8 cellular contexts compared by ENCODE assay signal in the genomic region with DNA sequence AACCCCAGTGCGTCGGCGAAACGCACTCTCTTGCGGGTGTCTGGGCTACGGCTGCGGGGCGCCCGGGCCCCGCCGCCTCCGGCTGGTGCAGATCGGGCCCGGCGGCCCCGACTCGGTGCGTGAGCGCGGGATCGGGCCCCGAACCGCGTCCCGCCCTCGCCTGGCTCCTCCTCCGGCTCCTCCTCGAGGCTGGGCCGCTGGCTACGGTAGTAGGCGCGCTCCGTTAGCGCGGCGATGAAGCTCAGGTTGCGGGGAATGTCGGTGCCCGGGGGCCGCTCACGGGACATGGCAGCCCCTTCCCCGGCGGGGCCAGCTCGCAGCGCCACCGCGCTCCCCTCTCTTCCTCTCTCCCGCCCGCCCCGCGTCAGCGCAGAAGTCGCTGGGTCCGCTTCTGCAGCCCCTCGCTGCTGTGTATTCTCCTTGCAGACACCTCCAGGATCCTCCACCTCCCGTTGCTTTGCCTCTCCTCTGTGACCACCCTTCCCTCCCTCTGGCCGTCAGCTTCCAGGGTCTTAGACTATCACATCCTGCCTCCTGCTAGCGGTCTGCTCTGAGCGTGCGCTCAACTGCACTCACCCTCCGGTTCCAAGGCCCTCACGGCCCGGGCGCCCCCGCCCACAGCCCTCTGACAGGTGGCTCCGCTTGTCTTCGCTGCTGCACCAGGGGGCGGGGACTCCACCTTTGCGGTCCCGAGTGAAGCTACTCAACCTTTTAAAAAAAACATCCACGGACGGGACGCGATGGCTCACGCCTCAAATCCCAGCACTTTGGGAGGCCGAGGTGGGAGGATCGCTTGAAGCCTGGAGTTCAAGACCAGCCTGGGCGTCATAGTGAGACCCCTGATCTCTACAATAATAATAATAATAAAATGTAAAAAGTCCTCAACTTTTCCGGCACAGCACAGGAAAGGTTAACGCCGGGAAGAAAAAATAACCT. TPM values are rescaled to one million over a fixed set of nuclear protein-coding genes. Genes with fewer than 3 reads are reported as not detected.
A peak's percentile ranks its signal among the peaks of the same experiment; 100 is the strongest.
DNase-seq lines count a peak whose midpoint lies in the region; ATAC-seq and TF ChIP-seq lines count a peak whose summit lies in the region.

A gene with protein sequence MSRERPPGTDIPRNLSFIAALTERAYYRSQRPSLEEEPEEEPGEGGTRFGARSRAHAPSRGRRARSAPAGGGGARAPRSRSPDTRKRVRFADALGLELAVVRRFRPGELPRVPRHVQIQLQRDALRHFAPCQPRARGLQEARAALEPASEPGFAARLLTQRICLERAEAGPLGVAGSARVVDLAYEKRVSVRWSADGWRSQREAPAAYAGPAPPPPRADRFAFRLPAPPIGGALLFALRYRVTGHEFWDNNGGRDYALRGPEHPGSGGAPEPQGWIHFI (minus strand): TSS at position 570 of the 936 bp plus-strand sequence. CDS start 283 bp downstream, at position 287.

- H3K9me3 Mint-ChIP-seq in activated naive CD8-positive, alpha-beta T cell treated with anti-CD3 and anti-CD28 coated beads for 36 hours, result no peaks in the 10 kb centered on the region

- ATAC-seq in HCT116, result peak; percentile 46

- TF ChIP-seq POLR2A in HCT116 (IDR thresholded peaks at IDR 0.05; ENCODE audit: borderline replicate concordance, extremely low read depth, insufficient read depth, insufficient read length), result no peak
- TF ChIP-seq POLR2A in prostate gland (IDR thresholded peaks at IDR 0.05), result no peak

- H3K27me3 Mint-ChIP-seq in activated naive CD8-positive, alpha-beta T cell treated with anti-CD3 and anti-CD28 coated beads for 36 hours, result peaks cover 28% of the 10 kb centered on the region

- no peaks in the 10 kb centered on the region for H3K9me3 ChIP-seq in HCT116 (ENCODE audit: control insufficient read depth in 1 of 2, insufficient read depth in 1 of 2, low read depth in 1 of 2, low read length in 2 of 2)
- H3K9me3 ChIP-seq in SU-DHL-6 (ENCODE audit: insufficient read depth, low read length), result no peaks in the 10 kb centered on the region
- no peaks in the 10 kb centered on the region for H3K9me3 ChIP-seq in left ventricle myocardium inferior (replicated peaks)
- H3K9me3 ChIP-seq in prostate gland, result no peaks in the 10 kb centered on the region

- H3K27ac ChIP-seq in HCT116 (ENCODE audit: low read depth, low read length) (peak within 1 kb of the TSS; percentile 96), SU-DHL-6 (ENCODE audit: low read depth, low read length) (peak within 1 kb of the TSS; percentile 59), left ventricle myocardium inferior (replicated peaks) (peak within 1 kb of the TSS; percentile 99), prostate gland (peak within 1 kb of the TSS; percentile 98 to 99), urinary bladder (ENCODE audit: low read depth) (peak within 1 kb of the TSS; percentile 90)

- H3K27me3 ChIP-seq in HCT116 (ENCODE audit: insufficient read depth, low read length) (no peaks in the 10 kb centered on the region), SU-DHL-6 (ENCODE audit: low read length) (no peaks in the 10 kb centered on the region), left ventricle myocardium inferior (ENCODE audit: low read depth) (no peaks in the 10 kb centered on the region), prostate gland (replicated peaks; ENCODE audit: insufficient read depth) (no peaks in the 10 kb centered on the region)

- H3K9ac ChIP-seq in HCT116 (ENCODE audit: low read length) (peak within 1 kb of the TSS; percentile 82), SU-DHL-6 (ENCODE audit: low read length) (peak within 1 kb of the TSS; percentile 73)

- peaks cover 12% of the 10 kb centered on the region for H3K36me3 Mint-ChIP-seq in activated naive CD8-positive, alpha-beta T cell treated with anti-CD3 and anti-CD28 coated beads for 36 hours

- H3K9me2 ChIP-seq in HCT116 (ENCODE audit: insufficient read depth), result no peaks in the 10 kb centered on the region
- H3K9me2 ChIP-seq in SU-DHL-6 (replicated peaks; ENCODE audit: insufficient read depth, low read length), result no peaks in the 10 kb centered on the region

- H3K79me2 ChIP-seq in HCT116 (ENCODE audit: insufficient read depth, low read length) (peaks cover 10% of the 10 kb centered on the region), SU-DHL-6 (ENCODE audit: insufficient read depth, low read length) (peaks cover 5% of the 10 kb centered on the region; the same call in 1 of the 2 replicates)

- H4K20me1 ChIP-seq in HCT116 (ENCODE audit: insufficient read depth) (no peaks in the 10 kb centered on the region), SU-DHL-6 (ENCODE audit: low read depth, low read length) (no peaks in the 10 kb centered on the region)

- peak within 1 kb of the TSS; percentile 97 for H3K4me2 ChIP-seq in HCT116 (ENCODE audit: low read length)
- peak within 1 kb of the TSS; percentile 74 for H3K4me2 ChIP-seq in SU-DHL-6 (ENCODE audit: low read depth, low read length, poor library complexity, severe bottlenecking)

- no peak for TF ChIP-seq RAD21 in HCT116 (IDR thresholded peaks at IDR 0.05; ENCODE audit: low read depth)

- peak within 1 kb of the TSS; percentile 97 for H3K4me3 Mint-ChIP-seq in activated naive CD8-positive, alpha-beta T cell treated with anti-CD3 and anti-CD28 coated beads for 36 hours

- CTCF ChIA-PET in HCT116 (lab: Charles Lee), result interaction anchor here (1.0 to 4.8 kb wide), 6 partner anchors 10 to 208 kb away, joined by 3 to 27 read pairs (median 5); a partner anchor contains a TSS

- 2% methylated on average over 71 of the region's 81 CpGs for WGBS in prostate gland
- 3% methylated on average over 81 of the region's 81 CpGs for WGBS in urinary bladder

- RAD21 ChIA-PET in HCT116 (lab: Charles Lee; ENCODE audit: low non-redundant PET in 1 of 2, low total read pairs in 2 of 2, uncharacterized antibody in 2 of 2, unreplicated experiment in 2 of 2), result no interaction called here

- peak; percentile 80 for DNase-seq in G401 (ENCODE audit: low spot score)
- DNase-seq in HCT116 (ENCODE audit: low read depth, low spot score), result no peak
- peak; percentile 84 for DNase-seq in NAMALWA (ENCODE audit: low spot score)
- peak; percentile 91 for DNase-seq in activated naive CD8-positive, alpha-beta T cell treated with anti-CD3 and anti-CD28 coated beads for 36 hours
- peak; percentile 69 for DNase-seq in left ventricle myocardium inferior
- peak; percentile 49 for DNase-seq in prostate gland (ENCODE audit: low spot score)

- H2AFZ ChIP-seq in HCT116 (ENCODE audit: low read depth, low read length, poor library complexity, severe bottlenecking) (no peak within 1 kb of the TSS), SU-DHL-6 (ENCODE audit: low read depth, low read length, severe bottlenecking) (peak within 1 kb of the TSS; percentile 79)

- H3K4me1 ChIP-seq in HCT116 (ENCODE audit: control insufficient read depth in 1 of 2, insufficient read depth in 2 of 2, low read length in 2 of 2), result peaks cover 20 to 45% of the 10 kb centered on the region in 2 experiments
- peaks cover 67% of the 10 kb centered on the region for H3K4me1 ChIP-seq in left ventricle myocardium inferior
- H3K4me1 ChIP-seq in prostate gland (replicated peaks), result peaks cover 2% of the 10 kb centered on the region
- no peaks in the 10 kb centered on the region for H3K4me1 ChIP-seq in urinary bladder (ENCODE audit: insufficient read depth)

- no peak for TF ChIP-seq CTCF in HCT116 (IDR thresholded peaks at IDR 0.05 in 2 of 3, conservative IDR thresholded peaks at IDR 0.05 in 1 of 3; ENCODE audit: borderline replicate concordance in 1 of 3, insufficient read depth in 1 of 3, low read depth in 2 of 3, low read length in 2 of 3)
- TF ChIP-seq CTCF in SU-DHL-6 (IDR thresholded peaks at IDR 0.05; ENCODE audit: insufficient read depth, low read length, poor library complexity, severe bottlenecking), result no peak
- no peak for TF ChIP-seq CTCF in left ventricle myocardium inferior (IDR thresholded peaks at IDR 0.05; ENCODE audit: borderline replicate concordance)
- no peak for TF ChIP-seq CTCF in prostate gland (IDR thresholded peaks at IDR 0.05)

- BruUV-seq in HCT116 (replicated peaks; lab: Mats Ljungman, UMichigan), result no TSS peak

- H3F3A ChIP-seq in SU-DHL-6 (ENCODE audit: insufficient read depth), result 0 out of 2 replicates have a peak, but pooled peaks cover 5% of the 10 kb centered on the region

- POLR2A ChIA-PET in HCT116 (lab: Charles Lee), result interaction anchor here (1.1 to 2.0 kb wide), 3 partner anchors 13 to 19 kb away, joined by 4 to 13 read pairs (median 6); a partner anchor contains a TSS

- peak within 1 kb of the TSS; percentile 98 for H3K27ac Mint-ChIP-seq in activated naive CD8-positive, alpha-beta T cell treated with anti-CD3 and anti-CD28 coated beads for 36 hours

- peaks cover 24% of the 10 kb centered on the region for H3K4me1 Mint-ChIP-seq in activated naive CD8-positive, alpha-beta T cell treated with anti-CD3 and anti-CD28 coated beads for 36 hours

- H3K36me3 ChIP-seq in HCT116 (ENCODE audit: control insufficient read depth in 1 of 2, insufficient read depth in 2 of 2, low read length in 2 of 2) (peaks cover 0 to 2% of the 10 kb centered on the region in 2 experiments; a peak in 1 of 4 replicates), SU-DHL-6 (ENCODE audit: low read length) (peaks cover 5% of the 10 kb centered on the region; the same call in 1 of the 2 replicates), left ventricle myocardium inferior (peaks cover 10% of the 10 kb centered on the region), prostate gland (no peaks in the 10 kb centered on the region), urinary bladder (ENCODE audit: insufficient read depth) (no peaks in the 10 kb centered on the region)

- H3K4me3 ChIP-seq in HCT116 (replicated peaks in 1 of 2; ENCODE audit: low read depth in 1 of 2, low read length in 2 of 2), result peak within 1 kb of the TSS; percentile 54 to 59
- H3K4me3 ChIP-seq in SU-DHL-6 (ENCODE audit: insufficient read depth, low read length, poor library complexity, severe bottlenecking), result peak within 1 kb of the TSS; percentile 69
- H3K4me3 ChIP-seq in left ventricle myocardium inferior, result peak within 1 kb of the TSS; percentile 86
- peak within 1 kb of the TSS; percentile 63 to 78 for H3K4me3 ChIP-seq in prostate gland
- peak within 1 kb of the TSS; percentile 49 for H3K4me3 ChIP-seq in urinary bladder (ENCODE audit: low read depth, low read length)

- intact Hi-C loops in HCT116 (cut with micrococcal nuclease) (loop anchor here (10.0 kb wide), 1 partner anchor 318 kb away; a partner anchor contains a TSS), left ventricle myocardium inferior (cut with micrococcal nuclease) (no loop called here), prostate gland (cut with DNase I) (loop anchor here (10.0 kb wide), 1 partner anchor 178 kb away; no protein-coding TSS in a partner anchor)

- in situ Hi-C loops in G401 (cut with HindIII; ENCODE audit: low sequenced_read_pairs), result no loop called here

TF ChIP-seq in HCT116, 20 proteins besides CTCF, POLR2A, EP300 and RAD21 (continues in another document):
- no peak for TF ChIP-seq EZH2phosphoT487 (IDR thresholded peaks at IDR 0.05; ENCODE audit: borderline replicate concordance)

RNA-seq across cellular contexts. Expression of the gene that starts here (rescaled TPM):
- 3.9 and 9.6 TPM in 2 replicates for total RNA-seq in G401 (2014; rRNA removed; shearing (Covaris generic))
- 5.6 TPM for total RNA-seq in HCT116 (2021; ENCODE audit: unreplicated experiment)
- 2.6 and 4.2 TPM in 2 replicates for polyA plus RNA-seq in HCT116 (2012)
- 10 to 100 TPM; 21.1 to 21.4 TPM for total RNA-seq in activated naive CD8-positive, alpha-beta T cell treated with anti-CD3 and anti-CD28 coated beads for 36 hours
- total RNA-seq in left ventricle myocardium inferior, result 9.0 TPM
- total RNA-seq in prostate gland, result 10 to 100 TPM in 1 of 2 donors, 1 to 10 TPM in 1; 4.9 to 20.2 TPM
- 8.6 TPM for total RNA-seq in urinary bladder
- 9.8 TPM for polyA plus RNA-seq in urinary bladder
